Comparison of ENCODE assay signal across 17 cellular contexts in the genomic region with DNA sequence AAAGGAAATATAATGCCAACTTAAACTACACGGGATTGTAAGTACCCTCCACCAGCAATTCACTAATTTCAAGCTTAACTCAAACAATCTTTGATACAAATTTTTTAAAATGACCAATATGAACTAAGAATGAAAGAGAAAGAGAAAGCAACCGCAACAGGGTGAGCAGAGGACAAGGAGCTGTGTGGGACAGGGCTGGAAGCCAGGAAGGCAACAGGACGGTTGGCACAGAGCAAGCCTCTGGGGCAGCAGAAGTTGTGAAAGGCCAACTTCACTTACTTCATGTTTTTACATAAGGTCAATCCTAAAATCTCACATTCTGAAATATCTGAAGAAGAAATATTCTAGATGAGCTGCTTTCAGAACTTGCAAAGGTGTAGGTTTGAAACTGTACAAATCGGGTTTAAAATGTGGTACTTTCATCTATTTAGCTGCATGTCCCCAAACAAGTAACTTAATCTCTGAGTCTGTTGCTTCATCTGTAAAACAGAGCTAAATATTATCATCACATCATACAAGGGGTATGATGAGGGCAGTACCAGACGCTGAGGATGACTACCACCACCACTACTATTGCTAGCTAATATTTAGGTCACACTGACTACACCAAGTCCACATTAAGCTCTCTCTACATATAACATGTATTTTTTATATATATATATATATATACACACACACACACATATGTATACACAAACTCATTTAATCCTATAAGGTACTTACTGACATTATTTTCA.
DNase-seq lines count a peak whose midpoint lies in the region; ATAC-seq and TF ChIP-seq lines count a peak whose summit lies in the region.
"Had no signal": no experiment of that assay in that cellular context is flagged by ENCODE, and none has a peak within 500 bp of the region (broad histone marks: within the 10 kb centered on the region; RNA-seq: fewer than 3 reads in every experiment).

No MANE protein-coding gene starts in this region.

- H3K27me3 Mint-ChIP-seq in activated CD4-positive, alpha-beta T cell treated with anti-CD3 and anti-CD28 coated beads, Interleukin-2, amount 10 ng/mL, durations not matched to agents 7 days and 5 days: no peaks in the 10 kb centered on the region
- no peaks in the 10 kb centered on the region for H3K27me3 Mint-ChIP-seq in T-helper 17 cell
- H3K27me3 Mint-ChIP-seq: progenitor cell of endocrine pancreas had no signal

- intact Hi-C loops in right cardiac atrium (cut with DNase I): no loop called here
- intact Hi-C loops in left colon (cut with DNase I, micrococcal nuclease): no loop called here
- intact Hi-C loops in prostate gland (cut with DNase I): no loop called here

- no peak for TF ChIP-seq POLR2A in prostate gland (IDR thresholded peaks at IDR 0.05)

- H3K27me3 ChIP-seq in right cardiac atrium (ENCODE audit: control insufficient read depth, insufficient read depth) (no peaks in the 10 kb centered on the region), prostate gland (replicated peaks; ENCODE audit: insufficient read depth) (no peaks in the 10 kb centered on the region)

- CTCF ChIA-PET in activated CD4-positive, alpha-beta T cell treated with anti-CD3 and anti-CD28 coated beads, Interleukin-2, amount 10 ng/mL, durations not matched to agents 7 days and 5 days (lab: Charles Lee): interaction anchor here (0.9 kb wide), 1 partner anchor 35 kb away, joined by 4 read pairs; no protein-coding TSS in a partner anchor

- peak overlapping the region; percentile 38 for H3K4me3 ChIP-seq in right cardiac atrium (ENCODE audit: low read length)
- H3K4me3 ChIP-seq in prostate gland: no peak overlapping the region

- no peak overlapping the region for H3K4me3 Mint-ChIP-seq in activated CD4-positive, alpha-beta T cell treated with anti-CD3 and anti-CD28 coated beads, Interleukin-2, amount 10 ng/mL, durations not matched to agents 7 days and 5 days
- H3K4me3 Mint-ChIP-seq in T-helper 17 cell: peak overlapping the region; percentile 15
- H3K4me3 Mint-ChIP-seq: endodermal cell had no signal

- H3K27ac ChIP-seq in right cardiac atrium (ENCODE audit: low read length) (no peak overlapping the region), prostate gland (no peak overlapping the region)

- H3K36me3 Mint-ChIP-seq in activated CD4-positive, alpha-beta T cell treated with anti-CD3 and anti-CD28 coated beads, Interleukin-2, amount 10 ng/mL, durations not matched to agents 7 days and 5 days (ENCODE audit: low read depth): no peaks in the 10 kb centered on the region
- no peaks in the 10 kb centered on the region for H3K36me3 Mint-ChIP-seq in T-helper 17 cell (ENCODE audit: low read depth)

- TF ChIP-seq CTCF in prostate gland (IDR thresholded peaks at IDR 0.05): no peak

- no peaks in the 10 kb centered on the region for H3K9me3 Mint-ChIP-seq in activated CD4-positive, alpha-beta T cell treated with anti-CD3 and anti-CD28 coated beads, Interleukin-2, amount 10 ng/mL, durations not matched to agents 7 days and 5 days
- H3K9me3 Mint-ChIP-seq: endodermal cell had no signal

- 57% methylated on average over 5 of the region's 5 CpGs for WGBS in right cardiac atrium
- 82% methylated on average over 5 of the region's 5 CpGs for WGBS in prostate gland

- DNase-seq in activated CD4-positive, alpha-beta T cell treated with anti-CD3 and anti-CD28 coated beads, Interleukin-2, amount 10 ng/mL, durations not matched to agents 7 days and 5 days: no peak
- DNase-seq in activated CD4-positive, alpha-beta T cell treated with anti-CD3 and anti-CD28 coated beads, Interleukin-2, amount 50 U/mL, for 4 hours: no peak
- DNase-seq in T-helper 17 cell: no peak
- DNase-seq in right cardiac atrium: peak; percentile 68 to 81 (median 78)
- DNase-seq in stromal cell of bone marrow (ENCODE audit: low read depth): peak; percentile 26
- no peak for DNase-seq in kidney glomerular epithelial cell (lab: John Stamatoyannopoulos, UW)
- no peak for DNase-seq in left colon
- no peak for DNase-seq in prostate gland (ENCODE audit: low spot score)
- DNase-seq: 8988T; COR-L47; endodermal cell; foreskin melanocyte; GF-D8; NCI-H1436 treated with DMSO at 0.1 percent for 48 hours; NCI-H345; stimulated activated CD8-positive, alpha-beta memory T cell treated with anti-CD3 and anti-CD28 coated beads, Interleukin-4, amount 100 ng/mL, for 48 hours had no signal

- peaks cover 9% of the 10 kb centered on the region for H3K4me1 Mint-ChIP-seq in activated CD4-positive, alpha-beta T cell treated with anti-CD3 and anti-CD28 coated beads, Interleukin-2, amount 10 ng/mL, durations not matched to agents 7 days and 5 days
- H3K4me1 Mint-ChIP-seq in T-helper 17 cell: peaks cover 2% of the 10 kb centered on the region
- H3K4me1 Mint-ChIP-seq: endodermal cell had no signal

- H3K4me1 ChIP-seq in right cardiac atrium (ENCODE audit: control insufficient read depth, insufficient read depth, low read length) (no peaks in the 10 kb centered on the region), prostate gland (replicated peaks) (no peaks in the 10 kb centered on the region)

- ATAC-seq in T-helper 17 cell (no peak), right cardiac atrium (peak; percentile 74 to 90), left colon (no peak)

- peak overlapping the region; percentile 28 for H3K27ac Mint-ChIP-seq in activated CD4-positive, alpha-beta T cell treated with anti-CD3 and anti-CD28 coated beads, Interleukin-2, amount 10 ng/mL, durations not matched to agents 7 days and 5 days
- H3K27ac Mint-ChIP-seq in T-helper 17 cell: no peak overlapping the region
- H3K27ac Mint-ChIP-seq: endodermal cell, progenitor cell of endocrine pancreas had no signal

- H3K36me3 ChIP-seq in prostate gland: no peaks in the 10 kb centered on the region

- POLR2A ChIA-PET in activated CD4-positive, alpha-beta T cell treated with anti-CD3 and anti-CD28 coated beads, Interleukin-2, amount 10 ng/mL, durations not matched to agents 7 days and 5 days (lab: Charles Lee): no interaction called here

- H3K9me3 ChIP-seq in T-helper 17 cell (ENCODE audit: control insufficient read depth, low read length, poor library complexity, severe bottlenecking): no peaks in the 10 kb centered on the region
- H3K9me3 ChIP-seq in right cardiac atrium (ENCODE audit: control insufficient read depth, low read length): no peaks in the 10 kb centered on the region
- H3K9me3 ChIP-seq in prostate gland: no peaks in the 10 kb centered on the region

Comparison
In these comparisons a context has a peak if more than half of its experiments do, and no peak if none do; other contexts are left out.
1. DNase-seq: peak in right cardiac atrium (3 of 3) and stromal cell of bone marrow (single experiment); none in activated CD4-positive, alpha-beta T cell treated with anti-CD3 and anti-CD28 coated beads, Interleukin-2, amount 10 ng/mL, durations not matched to agents 7 days and 5 days (single experiment), activated CD4-positive, alpha-beta T cell treated with anti-CD3 and anti-CD28 coated beads, Interleukin-2, amount 50 U/mL, for 4 hours (0 of 2), T-helper 17 cell (0 of 3), kidney glomerular epithelial cell (single experiment), left colon (0 of 2) and prostate gland (single experiment).
2. ATAC-seq: peak in right cardiac atrium (2 of 2); none in T-helper 17 cell (single experiment) and left colon (single experiment).